Comparison of ENCODE assay signal across 11 cellular contexts in the genomic region with DNA sequence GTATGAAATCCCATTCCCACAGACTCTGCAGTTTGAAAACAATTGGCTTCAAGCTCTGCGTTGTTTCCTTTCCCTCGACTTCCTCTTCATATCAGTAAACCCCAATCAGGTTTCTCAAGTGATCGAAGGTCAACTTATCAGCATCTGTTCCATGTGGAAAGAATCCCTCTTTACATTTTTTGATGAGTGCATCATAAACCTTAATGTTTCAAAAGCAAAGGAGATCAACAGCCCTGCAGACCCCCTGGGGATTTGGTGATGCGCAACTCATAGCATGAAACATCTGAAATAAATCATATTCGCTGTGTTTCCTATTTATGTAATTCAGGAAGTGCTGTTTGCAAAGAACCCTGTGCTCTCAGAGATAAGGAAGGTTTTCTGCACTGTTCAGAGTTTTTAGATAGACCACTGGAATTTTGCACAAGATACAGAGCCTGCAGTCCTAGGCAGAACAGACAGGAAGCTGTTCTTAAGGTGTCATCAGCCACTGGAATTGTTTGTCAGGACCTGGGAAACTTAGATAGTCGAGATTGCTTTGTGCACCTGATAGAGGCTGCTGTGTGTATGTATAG.
DNase-seq lines count a peak whose midpoint lies in the region; ATAC-seq and TF ChIP-seq lines count a peak whose summit lies in the region.
"Had no signal": no experiment of that assay in that cellular context is flagged by ENCODE, and none has a peak within 500 bp of the region (broad histone marks: within the 10 kb centered on the region; RNA-seq: fewer than 3 reads in every experiment).

No MANE protein-coding gene starts in this region.

- DNase-seq in activated T-cell treated with anti-CD3 and anti-CD28 coated beads, Interleukin-2, amount 50 U/mL, for 4 hours = no peak
- no peak for DNase-seq in activated T-cell treated with anti-CD3 and anti-CD28 coated beads for 4 hours
- DNase-seq in SIG-M5 (lab: John Stamatoyannopoulos, UW) = peak; percentile 14
- DNase-seq in fibroblast of pulmonary artery (ENCODE audit: low read depth) = peak; percentile 89
- DNase-seq in stromal cell of bone marrow (ENCODE audit: low read depth) = peak; percentile 21
- no peak for DNase-seq in breast epithelium (ENCODE audit: low spot score in 2 of 2)
- DNase-seq in stimulated activated CD8-positive, alpha-beta memory T cell treated with anti-CD3 and anti-CD28 coated beads, Interleukin-4, amount 100 ng/mL, for 48 hours = no peak
- DNase-seq in retina = no peak
- DNase-seq: natural killer cell had no signal

- no peaks in the 10 kb centered on the region for H3K9me3 ChIP-seq in breast epithelium

- no peaks in the 10 kb centered on the region for H3K27me3 ChIP-seq in breast epithelium

- no peak for ATAC-seq in activated T-cell treated with anti-CD3 and anti-CD28 coated beads, Interleukin-2, amount 50 U/mL, for 4 hours
- ATAC-seq: natural killer cell had no signal

- intact Hi-C loops in breast epithelium (cut with DNase I; ENCODE audit: low total_unique reads) = no loop called here

- no peaks in the 10 kb centered on the region for H3K36me3 Mint-ChIP-seq in activated T-cell treated with anti-CD3 and anti-CD28 coated beads, Interleukin-2, amount 50 U/mL, for 4 hours (ENCODE audit: insufficient read depth)
- H3K36me3 Mint-ChIP-seq: natural killer cell had no signal

- TF ChIP-seq POLR2A in breast epithelium (IDR thresholded peaks at IDR 0.05) = no peak

- H3K4me3 ChIP-seq in fibroblast of pulmonary artery (replicated peaks; ENCODE audit: low read depth, low read length) (peak overlapping the region; percentile 28), breast epithelium (no peak overlapping the region)

- H3K36me3 ChIP-seq in breast epithelium = no peaks in the 10 kb centered on the region

- peaks cover 3% of the 10 kb centered on the region for H3K9me3 Mint-ChIP-seq in activated T-cell treated with anti-CD3 and anti-CD28 coated beads, Interleukin-2, amount 50 U/mL, for 4 hours
- H3K9me3 Mint-ChIP-seq: activated T-helper 1 cell treated with anti-CD3 and anti-CD28 coated beads, Interleukin-12 subunit alpha, Interleukin-12 subunit beta, Interleukin-2, Interleukin-4 antibody, amounts not matched to agents 30 ng/mL and 10 ng/mL and 1 ng/mL, durations not matched to agents 14 hours and 24 hours and 36 hours; natural killer cell had no signal

- H3K27ac ChIP-seq in breast epithelium = no peak overlapping the region
- H3K27ac ChIP-seq: epithelial cell of prostate had no signal

- H3K27me3 Mint-ChIP-seq in activated T-cell treated with anti-CD3 and anti-CD28 coated beads, Interleukin-2, amount 50 U/mL, for 4 hours (ENCODE audit: low read depth) = peaks cover 2% of the 10 kb centered on the region

- H3K4me1 Mint-ChIP-seq in activated T-cell treated with anti-CD3 and anti-CD28 coated beads, Interleukin-2, amount 50 U/mL, for 4 hours (ENCODE audit: low read depth) = peaks cover 30% of the 10 kb centered on the region

- H3K4me1 ChIP-seq in breast epithelium = no peaks in the 10 kb centered on the region

- H3K4me3 Mint-ChIP-seq in activated T-cell treated with anti-CD3 and anti-CD28 coated beads, Interleukin-2, amount 50 U/mL, for 4 hours = peak overlapping the region; percentile 33
- H3K4me3 Mint-ChIP-seq: activated T-helper 1 cell treated with anti-CD3 and anti-CD28 coated beads, Interleukin-12 subunit alpha, Interleukin-12 subunit beta, Interleukin-2, Interleukin-4 antibody, amounts not matched to agents 30 ng/mL and 10 ng/mL and 1 ng/mL, durations not matched to agents 14 hours and 24 hours and 36 hours; natural killer cell had no signal

- TF ChIP-seq CTCF in fibroblast of pulmonary artery (IDR thresholded peaks at IDR 0.05; ENCODE audit: low read length, missing control alignments) (no peak), breast epithelium (IDR thresholded peaks at IDR 0.05) (no peak)

Comparison
In these comparisons a context has a peak if more than half of its experiments do, and no peak if none do; other contexts are left out.
1. DNase-seq: peak in SIG-M5 (single experiment), fibroblast of pulmonary artery (single experiment) and stromal cell of bone marrow (single experiment); none in activated T-cell treated with anti-CD3 and anti-CD28 coated beads, Interleukin-2, amount 50 U/mL, for 4 hours (single experiment), activated T-cell treated with anti-CD3 and anti-CD28 coated beads for 4 hours (single experiment), breast epithelium (0 of 2), stimulated activated CD8-positive, alpha-beta memory T cell treated with anti-CD3 and anti-CD28 coated beads, Interleukin-4, amount 100 ng/mL, for 48 hours (single experiment) and retina (single experiment).